Comparison of ENCODE assay signal across 8 cellular contexts in the genomic region with DNA sequence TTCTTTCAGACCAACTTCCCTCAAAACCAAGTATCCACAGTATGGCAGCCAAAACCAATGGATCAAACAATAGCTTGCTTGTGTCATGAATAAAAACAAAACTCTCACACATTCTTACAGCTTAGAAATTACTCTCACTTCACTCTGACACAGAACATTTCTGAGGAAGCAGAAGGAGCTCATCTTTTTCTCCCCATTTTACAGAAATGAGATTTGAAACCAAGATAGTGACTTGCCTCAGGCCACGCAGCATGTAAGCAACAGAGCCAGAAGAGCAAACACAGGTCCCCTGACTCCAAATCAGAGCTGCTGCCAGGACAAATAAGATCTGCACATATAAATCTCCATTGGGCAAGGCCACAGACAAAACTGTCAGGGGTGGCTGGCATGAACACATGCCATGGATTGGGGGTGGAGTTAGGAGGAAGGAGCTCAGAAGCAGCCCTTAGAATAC.
DNase-seq lines count a peak whose midpoint lies in the region; ATAC-seq and TF ChIP-seq lines count a peak whose summit lies in the region.

No MANE protein-coding gene starts in this region.

- H3K36me3 ChIP-seq in adrenal gland (replicated peaks in 1 of 2) (no peaks in the 10 kb centered on the region), upper lobe of right lung (no peaks in the 10 kb centered on the region), trophoblast cell (ENCODE audit: control insufficient read depth in 1 of 2, insufficient read depth in 2 of 2, low read length in 2 of 2) (no peaks in the 10 kb centered on the region)

- H2BK12ac ChIP-seq in trophoblast cell (ENCODE audit: low read length), result no peak overlapping the region

- H3K79me2 ChIP-seq in trophoblast cell (ENCODE audit: control insufficient read depth, insufficient read depth, low read length, poor library complexity), result no peaks in the 10 kb centered on the region

- H2BK120ac ChIP-seq in trophoblast cell (ENCODE audit: insufficient read depth, low read length, poor library complexity), result no peak overlapping the region

- no peak overlapping the region for H3K23ac ChIP-seq in trophoblast cell (ENCODE audit: low read length)

- no peak overlapping the region for H2BK5ac ChIP-seq in trophoblast cell (ENCODE audit: low read depth, low read length, poor library complexity)

- peaks cover 29 to 58% of the 10 kb centered on the region in 2 donors for H3K4me1 ChIP-seq in adrenal gland (replicated peaks in 1 of 2)
- peaks cover 16% of the 10 kb centered on the region for H3K4me1 ChIP-seq in upper lobe of right lung
- peaks cover 5 to 18% of the 10 kb centered on the region in 2 experiments for H3K4me1 ChIP-seq in trophoblast cell (ENCODE audit: control insufficient read depth in 1 of 2, insufficient read depth in 2 of 2, low read length in 2 of 2)

- TF ChIP-seq CTCF in adrenal gland (IDR thresholded peaks at IDR 0.05) (no peak), upper lobe of right lung (IDR thresholded peaks at IDR 0.05) (no peak)

- no peak overlapping the region for H4K12ac ChIP-seq in trophoblast cell (ENCODE audit: low read depth, low read length)

- ATAC-seq in GM19372 (IDR thresholded peaks at IDR 0.05; ENCODE audit: low read depth, unreplicated experiment) (peak; percentile 67), HG03442 (IDR thresholded peaks at IDR 0.05; ENCODE audit: unreplicated experiment) (peak; percentile 72), upper lobe of right lung (no peak)

- H4K8ac ChIP-seq in trophoblast cell (ENCODE audit: low read depth, low read length), result no peak overlapping the region

- H3K27ac ChIP-seq in adrenal gland, result peak overlapping the region in 4 of 5 donors; percentile 15 to 71 (median 59)
- H3K27ac ChIP-seq in upper lobe of right lung, result peak overlapping the region; percentile 39
- no peak overlapping the region for H3K27ac ChIP-seq in trophoblast cell (ENCODE audit: low read depth, low read length)

- H3K27me3 ChIP-seq in adrenal gland (no peaks in the 10 kb centered on the region), upper lobe of right lung (no peaks in the 10 kb centered on the region), trophoblast cell (ENCODE audit: insufficient read depth, low read length) (no peaks in the 10 kb centered on the region)

- intact Hi-C loops in adrenal gland (cut with DNase I), result no loop called here
- intact Hi-C loops in upper lobe of right lung (cut with DNase I), result no loop called here

- H2AK5ac ChIP-seq in trophoblast cell (ENCODE audit: low read length), result no peak overlapping the region

- 26 to 49% (median 37%) methylated on average over 1 of the region's 1 CpG for WGBS in adrenal gland, 4 donors
- no CpG with 5 or more reads among the region's 1 CpG for WGBS in trophoblast cell (ENCODE audit: extremely low coverage, insufficient coverage, insufficient read length)

- DNase-seq in adrenal gland (peak; percentile 52 to 83 (median 69)), upper lobe of right lung (no peak), SW 1271 (lab: John Stamatoyannopoulos, UW) (no peak), trophoblast cell (no peak), GF-D8 (lab: John Stamatoyannopoulos, UW) (no peak)

- H3K9ac ChIP-seq in trophoblast cell (ENCODE audit: low read length), result no peak overlapping the region

- peak overlapping the region; percentile 38; the same call in 1 of the 2 replicates for H3K4me3 ChIP-seq in GM08714 (ENCODE audit: low read length)
- no peak overlapping the region for H3K4me3 ChIP-seq in adrenal gland
- H3K4me3 ChIP-seq in upper lobe of right lung, result no peak overlapping the region
- no peak overlapping the region for H3K4me3 ChIP-seq in trophoblast cell (ENCODE audit: low read depth, low read length)

- no peaks in the 10 kb centered on the region for H3K79me1 ChIP-seq in trophoblast cell (ENCODE audit: low read length)

- H4K91ac ChIP-seq in trophoblast cell (ENCODE audit: low read depth, low read length), result no peak overlapping the region

- H3K4ac ChIP-seq in trophoblast cell (ENCODE audit: low read depth, low read length), result no peak overlapping the region

- no peak overlapping the region for H3K14ac ChIP-seq in trophoblast cell (ENCODE audit: low read length)

- H3K18ac ChIP-seq in trophoblast cell (ENCODE audit: low read length), result no peak overlapping the region

- TF ChIP-seq POLR2A in adrenal gland (IDR thresholded peaks at IDR 0.05), result no peak

- H3K4me2 ChIP-seq in trophoblast cell (ENCODE audit: low read length), result no peak overlapping the region

- H2AFZ ChIP-seq in trophoblast cell (ENCODE audit: insufficient read depth, low read length, poor library complexity), result no peak overlapping the region

- H3K9me3 ChIP-seq in adrenal gland (replicated peaks in 1 of 3), result no peaks in the 10 kb centered on the region
- H3K9me3 ChIP-seq in upper lobe of right lung, result no peaks in the 10 kb centered on the region
- no peaks in the 10 kb centered on the region for H3K9me3 ChIP-seq in trophoblast cell (ENCODE audit: insufficient read depth, low read depth, low read length)

Comparison
In these comparisons a context has a peak if more than half of its experiments do, and no peak if none do; other contexts are left out.
1. DNase-seq: peak in adrenal gland (7 of 7); none in upper lobe of right lung (single experiment), SW 1271 (0 of 2), trophoblast cell (0 of 2) and GF-D8 (single experiment).